Comparison of ENCODE assay signal across 18 cellular contexts in genomic region chr16:58450590-58450989, GRCh38. TPM values are rescaled to one million over a fixed set of nuclear protein-coding genes. Genes with fewer than 3 reads are reported as not detected.
A peak's percentile ranks its signal among the peaks of the same experiment; 100 is the strongest.
DNase-seq lines count a peak whose midpoint lies in the region; ATAC-seq, FAIRE-seq and TF ChIP-seq lines count a peak whose summit lies in the region.
"Had no signal": no experiment of that assay in that cellular context is flagged by ENCODE, and none has a peak within 500 bp of the region (broad histone marks: within the 10 kb centered on the region; RNA-seq: fewer than 3 reads in every experiment).

No MANE protein-coding gene starts in this region.

- CTCF ChIA-PET in A549 (lab: Yijun Ruan, JAX), result interaction anchor here (1.6 to 2.8 kb wide), 3 partner anchors 10 to 114 kb away, joined by 4 to 11 read pairs (median 10); no protein-coding TSS in a partner anchor

- H3K4me3 Mint-ChIP-seq in activated T-helper 1 cell treated with anti-CD3 and anti-CD28 coated beads, Interleukin-12 subunit alpha, Interleukin-12 subunit beta, Interleukin-2, Interleukin-4 antibody, amounts not matched to agents 30 ng/mL and 10 ng/mL and 1 ng/mL, durations not matched to agents 14 hours and 24 hours and 36 hours, result no peak overlapping the region
- H3K4me3 Mint-ChIP-seq: CD8-positive, alpha-beta T cell; HFFc6 had no signal

- POLR2A ChIA-PET in A549 (lab: Yijun Ruan, JAX), result no interaction called here

- H3K27ac ChIP-seq in left ventricle myocardium inferior (replicated peaks), result peak overlapping the region; percentile 76
- peak overlapping the region in 1 of 2 experiments; percentile 79; a peak in 1 of 6 replicates for H3K27ac ChIP-seq in A549
- H3K27ac ChIP-seq in BLaER1, result no peak overlapping the region
- H3K27ac ChIP-seq in caudate nucleus (ENCODE audit: low read depth, low read length), result peak overlapping the region; percentile 55
- H3K27ac ChIP-seq: HL-60 had no signal

- TF ChIP-seq POLR2A in A549 (IDR thresholded peaks at IDR 0.05; ENCODE audit: low read length), result no peak

- no peaks in the 10 kb centered on the region for H3K36me3 ChIP-seq in left ventricle myocardium inferior
- H3K36me3 ChIP-seq in BLaER1, result no peaks in the 10 kb centered on the region

- H3K9me3 ChIP-seq in left ventricle myocardium inferior (replicated peaks) (no peaks in the 10 kb centered on the region), A549 (no peaks in the 10 kb centered on the region), BLaER1 (no peaks in the 10 kb centered on the region)

- no peaks in the 10 kb centered on the region for H3K9me3 Mint-ChIP-seq in activated T-helper 1 cell treated with anti-CD3 and anti-CD28 coated beads, Interleukin-12 subunit alpha, Interleukin-12 subunit beta, Interleukin-2, Interleukin-4 antibody, amounts not matched to agents 30 ng/mL and 10 ng/mL and 1 ng/mL, durations not matched to agents 14 hours and 24 hours and 36 hours
- H3K9me3 Mint-ChIP-seq: CD8-positive, alpha-beta T cell; HFFc6 had no signal

- no peaks in the 10 kb centered on the region for H3K4me1 Mint-ChIP-seq in activated T-helper 1 cell treated with anti-CD3 and anti-CD28 coated beads, Interleukin-12 subunit alpha, Interleukin-12 subunit beta, Interleukin-2, Interleukin-4 antibody, amounts not matched to agents 30 ng/mL and 10 ng/mL and 1 ng/mL, durations not matched to agents 14 hours and 24 hours and 36 hours (ENCODE audit: low read depth)

- H3K4me1 ChIP-seq in left ventricle myocardium inferior (peaks cover 14% of the 10 kb centered on the region), A549 (peaks cover 31% of the 10 kb centered on the region), BLaER1 (peaks cover 20% of the 10 kb centered on the region)

- WGBS in A549 (ENCODE audit: missing lambda C conversion rate), result 82% methylated on average over 7 of the region's 7 CpGs

- H3K4me3 ChIP-seq in left ventricle myocardium inferior (no peak overlapping the region), A549 (no peak overlapping the region), BLaER1 (no peak overlapping the region)

- no peaks in the 10 kb centered on the region for H3K27me3 ChIP-seq in left ventricle myocardium inferior (ENCODE audit: low read depth)
- H3K27me3 ChIP-seq in BLaER1, result no peaks in the 10 kb centered on the region

- TF ChIP-seq CTCF in left ventricle myocardium inferior (IDR thresholded peaks at IDR 0.05; ENCODE audit: borderline replicate concordance) (no peak), A549 (IDR thresholded peaks at IDR 0.05) (no peak)

- H3K4me2 ChIP-seq in A549 (no peak overlapping the region), BLaER1 (peak overlapping the region; percentile 57; the same call in 1 of the 2 replicates)

- ATAC-seq in left cardiac atrium, result no peak
- no peak for ATAC-seq in A549
- no peak for ATAC-seq in GM21528 (IDR thresholded peaks at IDR 0.05; ENCODE audit: low FRiP score, unreplicated experiment)
- ATAC-seq: CD8-positive, alpha-beta T cell had no signal

- no peaks in the 10 kb centered on the region for H3K36me3 Mint-ChIP-seq in activated T-helper 1 cell treated with anti-CD3 and anti-CD28 coated beads, Interleukin-12 subunit alpha, Interleukin-12 subunit beta, Interleukin-2, Interleukin-4 antibody, amounts not matched to agents 30 ng/mL and 10 ng/mL and 1 ng/mL, durations not matched to agents 14 hours and 24 hours and 36 hours (ENCODE audit: low read depth)
- H3K36me3 Mint-ChIP-seq: CD8-positive, alpha-beta T cell had no signal

- TF ChIP-seq RAD21 in A549 (conservative IDR thresholded peaks at IDR 0.05 in 1 of 2, IDR thresholded peaks at IDR 0.05 in 1 of 2), result no peak

- intact Hi-C loops in left ventricle myocardium inferior (cut with micrococcal nuclease), result no loop called here
- intact Hi-C loops in left cardiac atrium (cut with DNase I), result no loop called here
- intact Hi-C loops in activated T-helper 1 cell treated with anti-CD3 and anti-CD28 coated beads, Interleukin-12 subunit alpha, Interleukin-12 subunit beta, Interleukin-2, Interleukin-4 antibody, amounts not matched to agents 30 ng/mL and 10 ng/mL and 1 ng/mL, durations not matched to agents 14 hours and 24 hours and 36 hours (cut with micrococcal nuclease), result no loop called here

- no peak for FAIRE-seq in A549 (lab: Jason Lieb, UNC)
- FAIRE-seq: A204.1 had no signal

- no peak overlapping the region for H3K9ac ChIP-seq in BLaER1

- DNase-seq in left ventricle myocardium inferior (no peak), left cardiac atrium (no peak), A549 (ENCODE audit: low read depth in 1 of 2, low spot score in 1 of 2) (no peak), caudate nucleus (lab: John Stamatoyannopoulos, UW) (no peak), ureter (ENCODE audit: low spot score) (no peak)
- no peak for DNase-seq in activated T-helper 1 cell treated with anti-CD3 and anti-CD28 coated beads, Interleukin-12 subunit alpha, Interleukin-12 subunit beta, Interleukin-2, Interleukin-4 antibody, amounts not matched to agents 30 ng/mL and 10 ng/mL and 1 ng/mL, durations not matched to agents 14 hours and 24 hours and 36 hours (ENCODE audit: low spot score)
- DNase-seq: Calu3; CD8-positive, alpha-beta T cell; DMS79 treated with DMSO at 0.1 percent for 48 hours; GF-D8; GOT3; H7; HFFc6; IMR-90 had no signal

- peaks cover 11% of the 10 kb centered on the region for H3K27me3 Mint-ChIP-seq in activated T-helper 1 cell treated with anti-CD3 and anti-CD28 coated beads, Interleukin-12 subunit alpha, Interleukin-12 subunit beta, Interleukin-2, Interleukin-4 antibody, amounts not matched to agents 30 ng/mL and 10 ng/mL and 1 ng/mL, durations not matched to agents 14 hours and 24 hours and 36 hours (ENCODE audit: insufficient read depth)

- H3K27ac Mint-ChIP-seq in activated T-helper 1 cell treated with anti-CD3 and anti-CD28 coated beads, Interleukin-12 subunit alpha, Interleukin-12 subunit beta, Interleukin-2, Interleukin-4 antibody, amounts not matched to agents 30 ng/mL and 10 ng/mL and 1 ng/mL, durations not matched to agents 14 hours and 24 hours and 36 hours, result no peak overlapping the region
- H3K27ac Mint-ChIP-seq: CD8-positive, alpha-beta T cell; HFFc6 had no signal

- no peaks in the 10 kb centered on the region for H4K20me1 ChIP-seq in BLaER1

- no peak for TF ChIP-seq EP300 in A549 (IDR thresholded peaks at IDR 0.05)

TF ChIP-seq in A549, 52 proteins besides CTCF, POLR2A, EP300 and RAD21:
- TF ChIP-seq JUNB (IDR thresholded peaks at IDR 0.05) (no peak), KDM1A (IDR thresholded peaks at IDR 0.05; ENCODE audit: low read depth) (peak; percentile 82)

RNA-seq across cellular contexts. Expression of gene NDRG4, which starts 49.4 kb away (rescaled TPM):
- total RNA-seq in left ventricle myocardium inferior, result 763 TPM
- total RNA-seq in left cardiac atrium, result 100 to 1,000 TPM; 121 to 153 TPM
- polyA plus RNA-seq in A549 (2011; rRNA removed), result 8.1 and 10.8 TPM in 2 replicates
- polyA plus RNA-seq in A549 (2012; cell fraction: cytosol; rRNA removed), result 14.4 and 20.8 TPM in 2 replicates
- polyA plus RNA-seq in A549 (2012; cell fraction: nucleus; rRNA removed), result 44.1 and 54.8 TPM in 2 replicates
- polyA plus RNA-seq in A549 (2017; fragmentation: RNase III; extraction: RNeasy Plus Mini Kit Qiagen cat#74134 plus additional on column Dnase treatment), result 16.3 to 22.8 TPM (median 21.3 TPM) in 3 replicates
- polyA minus RNA-seq in A549 (2011; rRNA and poly(A)+ RNA removed), result 20.3 and 29.0 TPM in 2 replicates
- 4.6 TPM for total RNA-seq in ureter
- 1.5 and 1.7 TPM in 2 replicates for total RNA-seq in activated T-helper 1 cell treated with anti-CD3 and anti-CD28 coated beads, Interleukin-12 subunit alpha, Interleukin-12 subunit beta, Interleukin-2, Interleukin-4 antibody, amounts not matched to agents 30 ng/mL and 10 ng/mL and 1 ng/mL, durations not matched to agents 14 hours and 24 hours and 36 hours
- total RNA-seq: CD8-positive, alpha-beta T cell had no signal

RNA-seq across cellular contexts. Expression of gene GINS3, which starts 58.3 kb away (rescaled TPM):
- total RNA-seq in left ventricle myocardium inferior, result 4.7 TPM
- total RNA-seq in left cardiac atrium, result 1 to 10 TPM; 5.0 to 5.6 TPM
- 21.0 and 22.3 TPM in 2 replicates for polyA plus RNA-seq in A549 (2011; rRNA removed)
- 15.9 and 18.5 TPM in 2 replicates for polyA plus RNA-seq in A549 (2012; cell fraction: cytosol; rRNA removed)
- polyA plus RNA-seq in A549 (2012; cell fraction: nucleus; rRNA removed), result 10.8 and 12.8 TPM in 2 replicates
- polyA plus RNA-seq in A549 (2017; fragmentation: RNase III; extraction: RNeasy Plus Mini Kit Qiagen cat#74134 plus additional on column Dnase treatment), result 17.6 to 21.3 TPM (median 19.7 TPM) in 3 replicates
- 14.5 and 14.6 TPM in 2 replicates for polyA minus RNA-seq in A549 (2011; rRNA and poly(A)+ RNA removed)
- 7.0 TPM for total RNA-seq in ureter
- total RNA-seq in activated T-helper 1 cell treated with anti-CD3 and anti-CD28 coated beads, Interleukin-12 subunit alpha, Interleukin-12 subunit beta, Interleukin-2, Interleukin-4 antibody, amounts not matched to agents 30 ng/mL and 10 ng/mL and 1 ng/mL, durations not matched to agents 14 hours and 24 hours and 36 hours, result 23.8 and 25.3 TPM in 2 replicates

Comparison
In these comparisons a context has a peak if more than half of its experiments do, and no peak if none do; other contexts are left out.
1. RNA of gene NDRG4, which starts 49.4 kb away (total RNA-seq): 763 TPM in left ventricle myocardium inferior (single experiment) and 121 to 153 TPM in left cardiac atrium; 4.6 TPM in ureter (single experiment) and 1.5 to 1.7 TPM in activated T-helper 1 cell treated with anti-CD3 and anti-CD28 coated beads, Interleukin-12 subunit alpha, Interleukin-12 subunit beta, Interleukin-2, Interleukin-4 antibody, amounts not matched to agents 30 ng/mL and 10 ng/mL and 1 ng/mL, durations not matched to agents 14 hours and 24 hours and 36 hours; every median in the first group is over 10 times any median in the second.